36 cellular contexts compared by ENCODE assay signal in genomic region chr18:68922392-68922791, GRCh38.
"Had no signal": no experiment of that assay in that cellular context is flagged by ENCODE, and none has a peak within 500 bp of the region (broad histone marks: within the 10 kb centered on the region; RNA-seq: fewer than 3 reads in every experiment).

No MANE protein-coding gene starts in this region.

- H3K4me3 Mint-ChIP-seq: activated CD4-positive, alpha-beta memory T cell treated with anti-CD3 and anti-CD28 coated beads for 36 hours; activated CD4-positive, alpha-beta T cell treated with anti-CD3 and anti-CD28 coated beads for 36 hours; activated CD4-positive, alpha-beta T cell treated with anti-CD3 and anti-CD28 coated beads, Interleukin-2, amount 10 ng/mL, durations not matched to agents 24 days and 14 days; activated CD8-positive, alpha-beta memory T cell treated with anti-CD3 and anti-CD28 coated beads, Interleukin-2, amount 10 ng/mL, durations not matched to agents 7 days and 5 days; activated CD8-positive, alpha-beta T cell treated with anti-CD3 and anti-CD28 coated beads, Interleukin-2, amount 10 ng/mL, durations not matched to agents 7 days and 5 days; activated naive CD4-positive, alpha-beta T cell treated with anti-CD3 and anti-CD28 coated beads for 36 hours; activated naive CD4-positive, alpha-beta T cell treated with anti-CD3 and anti-CD28 coated beads, Interleukin-2, amount 50 U/mL, for 24 hours; activated naive CD8-positive, alpha-beta T cell treated with anti-CD3 and anti-CD28 coated beads, Interleukin-2, amount 10 ng/mL, durations not matched to agents 7 days and 5 days; activated T-helper 1 cell treated with anti-CD3 and anti-CD28 coated beads, Interleukin-12 subunit alpha, Interleukin-12 subunit beta, Interleukin-2, Interleukin-4 antibody, amounts not matched to agents 30 ng/mL and 10 ng/mL and 1 ng/mL, durations not matched to agents 14 hours and 24 hours and 36 hours; T-helper 17 cell; T-helper 2 cell treated with Interferon-gamma antibody and Interleukin-4, amounts not matched to agents 5 μg/mL and 100 μg/mL, for 36 hours had no signal

- H3K9me3 Mint-ChIP-seq: activated CD4-positive, alpha-beta memory T cell treated with anti-CD3 and anti-CD28 coated beads for 36 hours; activated CD4-positive, alpha-beta T cell treated with anti-CD3 and anti-CD28 coated beads, Interleukin-2, amount 10 ng/mL, durations not matched to agents 24 days and 14 days; activated naive CD4-positive, alpha-beta T cell treated with anti-CD3 and anti-CD28 coated beads for 36 hours; activated naive CD4-positive, alpha-beta T cell treated with anti-CD3 and anti-CD28 coated beads, Interleukin-2, amount 50 U/mL, for 24 hours; activated naive CD8-positive, alpha-beta T cell treated with anti-CD3 and anti-CD28 coated beads, Interleukin-2, amount 10 ng/mL, durations not matched to agents 7 days and 5 days; activated T-helper 1 cell treated with anti-CD3 and anti-CD28 coated beads, Interleukin-12 subunit alpha, Interleukin-12 subunit beta, Interleukin-2, Interleukin-4 antibody, amounts not matched to agents 30 ng/mL and 10 ng/mL and 1 ng/mL, durations not matched to agents 14 hours and 24 hours and 36 hours; activated T-helper 2 cell treated with anti-CD3 and anti-CD28 coated beads, Interferon-gamma antibody, Interleukin-2, Interleukin-4, amounts not matched to agents 10 μg/mL and 5 μg/mL and 100 μg/mL, durations not matched to agents 14 hours and 24 hours and 36 hours; T-helper 2 cell treated with Interferon-gamma antibody and Interleukin-4, amounts not matched to agents 5 μg/mL and 100 μg/mL, for 36 hours had no signal

- H3K27ac ChIP-seq: brain microvascular endothelial cell, cardiac muscle cell, colonic mucosa, esophagus squamous epithelium, gastrocnemius medialis, heart left ventricle had no signal

- ATAC-seq: activated CD4-positive, alpha-beta T cell treated with anti-CD3 and anti-CD28 coated beads for 36 hours; activated CD8-positive, alpha-beta memory T cell treated with anti-CD3 and anti-CD28 coated beads, Interleukin-2, amount 10 ng/mL, durations not matched to agents 7 days and 5 days; activated CD8-positive, alpha-beta T cell treated with anti-CD3 and anti-CD28 coated beads, Interleukin-2, amount 10 ng/mL, durations not matched to agents 7 days and 5 days; gastrocnemius medialis; heart left ventricle; T-helper 17 cell had no signal

- H3K4me3 ChIP-seq: cardiac muscle cell, colonic mucosa, esophagus squamous epithelium, gastrocnemius medialis, heart left ventricle had no signal

- H3K27ac Mint-ChIP-seq: activated CD4-positive, alpha-beta memory T cell treated with anti-CD3 and anti-CD28 coated beads for 36 hours; activated CD4-positive, alpha-beta T cell treated with anti-CD3 and anti-CD28 coated beads for 36 hours; activated CD4-positive, alpha-beta T cell treated with anti-CD3 and anti-CD28 coated beads, Interleukin-2, amount 10 ng/mL, durations not matched to agents 24 days and 14 days; activated CD8-positive, alpha-beta memory T cell treated with anti-CD3 and anti-CD28 coated beads, Interleukin-2, amount 10 ng/mL, durations not matched to agents 7 days and 5 days; activated CD8-positive, alpha-beta T cell treated with anti-CD3 and anti-CD28 coated beads, Interleukin-2, amount 10 ng/mL, durations not matched to agents 7 days and 5 days; activated naive CD4-positive, alpha-beta T cell treated with anti-CD3 and anti-CD28 coated beads for 36 hours; activated naive CD4-positive, alpha-beta T cell treated with anti-CD3 and anti-CD28 coated beads, Interleukin-2, amount 50 U/mL, for 24 hours; activated naive CD8-positive, alpha-beta T cell treated with anti-CD3 and anti-CD28 coated beads, Interleukin-2, amount 10 ng/mL, durations not matched to agents 7 days and 5 days; activated T-helper 1 cell treated with anti-CD3 and anti-CD28 coated beads, Interleukin-12 subunit alpha, Interleukin-12 subunit beta, Interleukin-2, Interleukin-4 antibody, amounts not matched to agents 30 ng/mL and 10 ng/mL and 1 ng/mL, durations not matched to agents 14 hours and 24 hours and 36 hours; activated T-helper 2 cell treated with anti-CD3 and anti-CD28 coated beads, Interferon-gamma antibody, Interleukin-2, Interleukin-4, amounts not matched to agents 10 μg/mL and 5 μg/mL and 100 μg/mL, durations not matched to agents 14 hours and 24 hours and 36 hours; T-helper 17 cell; T-helper 2 cell treated with Interferon-gamma antibody and Interleukin-4, amounts not matched to agents 5 μg/mL and 100 μg/mL, for 36 hours had no signal

- H3K36me3 ChIP-seq: brain microvascular endothelial cell, cardiac muscle cell, colonic mucosa, esophagus squamous epithelium, gastrocnemius medialis, heart left ventricle had no signal

- H3K4me1 ChIP-seq: colonic mucosa, esophagus squamous epithelium, gastrocnemius medialis, heart left ventricle had no signal

- H3K36me3 Mint-ChIP-seq: activated CD4-positive, alpha-beta memory T cell treated with anti-CD3 and anti-CD28 coated beads for 36 hours; activated CD8-positive, alpha-beta memory T cell treated with anti-CD3 and anti-CD28 coated beads, Interleukin-2, amount 10 ng/mL, durations not matched to agents 7 days and 5 days; activated naive CD4-positive, alpha-beta T cell treated with anti-CD3 and anti-CD28 coated beads, Interleukin-2, amount 50 U/mL, for 24 hours; activated naive CD8-positive, alpha-beta T cell treated with anti-CD3 and anti-CD28 coated beads, Interleukin-2, amount 10 ng/mL, durations not matched to agents 7 days and 5 days had no signal

- H3K27me3 Mint-ChIP-seq: activated CD4-positive, alpha-beta memory T cell treated with anti-CD3 and anti-CD28 coated beads for 36 hours; activated CD4-positive, alpha-beta T cell treated with anti-CD3 and anti-CD28 coated beads for 36 hours; activated CD4-positive, alpha-beta T cell treated with anti-CD3 and anti-CD28 coated beads, Interleukin-2, amount 10 ng/mL, durations not matched to agents 24 days and 14 days; activated CD8-positive, alpha-beta memory T cell treated with anti-CD3 and anti-CD28 coated beads, Interleukin-2, amount 10 ng/mL, durations not matched to agents 7 days and 5 days; activated naive CD4-positive, alpha-beta T cell treated with anti-CD3 and anti-CD28 coated beads, Interleukin-2, amount 50 U/mL, for 24 hours; activated naive CD8-positive, alpha-beta T cell treated with anti-CD3 and anti-CD28 coated beads, Interleukin-2, amount 10 ng/mL, durations not matched to agents 7 days and 5 days; T-helper 17 cell had no signal

- H3K27me3 ChIP-seq: brain microvascular endothelial cell, cardiac muscle cell, colonic mucosa, esophagus squamous epithelium, gastrocnemius medialis, heart left ventricle had no signal

- FAIRE-seq: astrocyte, endometrium, endothelial cell of umbilical vein had no signal

- H3K9me3 ChIP-seq: colonic mucosa, esophagus squamous epithelium, gastrocnemius medialis, heart left ventricle had no signal

- DNase-seq: activated CD4-positive, alpha-beta memory T cell treated with anti-CD3 and anti-CD28 coated beads for 36 hours; activated CD4-positive, alpha-beta T cell treated with anti-CD3 and anti-CD28 coated beads for 36 hours; activated CD4-positive, alpha-beta T cell treated with anti-CD3 and anti-CD28 coated beads, Interleukin-2, amount 10 ng/mL, durations not matched to agents 24 days and 14 days; activated CD4-positive, CD25-positive, alpha-beta regulatory T cell; activated CD4-positive, CD25-positive, alpha-beta regulatory T cell treated with anti-CD3 and anti-CD28 coated beads, Interleukin-2, amount 50 U/mL, for 72 hours; activated CD8-positive, alpha-beta memory T cell treated with anti-CD3 and anti-CD28 coated beads, Interleukin-2, amount 10 ng/mL, durations not matched to agents 7 days and 5 days; activated CD8-positive, alpha-beta memory T cell treated with anti-CD3 and anti-CD28 coated beads, Interleukin-2, amount 50 U/mL, for 4 hours; activated CD8-positive, alpha-beta T cell treated with anti-CD3 and anti-CD28 coated beads, Interleukin-2, amount 10 ng/mL, durations not matched to agents 7 days and 5 days; activated effector memory CD4-positive, alpha-beta T cell treated with anti-CD3 and anti-CD28 coated beads, Interleukin-2, amount 50 U/mL, for 16 hours; activated naive CD4-positive, alpha-beta T cell treated with anti-CD3 and anti-CD28 coated beads for 36 hours; activated naive CD8-positive, alpha-beta T cell treated with anti-CD3 and anti-CD28 coated beads, Interleukin-2, amount 10 ng/mL, durations not matched to agents 7 days and 5 days; activated T-cell treated with anti-CD3 and anti-CD28 coated beads, Interleukin-2, amount 50 U/mL, for 1 hour; activated T-cell treated with anti-CD3 and anti-CD28 coated beads, Interleukin-2, amount 50 U/mL, for 48 hours; amniotic stem cell; anterior cingulate cortex; brain microvascular endothelial cell; central memory CD4-positive, alpha-beta T cell; cerebellar nuclear complex; colonic mucosa; effector CD8-positive, alpha-beta T cell; erythroblast; esophagus squamous epithelium; gastrocnemius medialis; glutamatergic neuron; heart left ventricle; T-helper 1 cell; T-helper 17 cell; T1000 had no signal

- H3K4me1 Mint-ChIP-seq: activated CD4-positive, alpha-beta T cell treated with anti-CD3 and anti-CD28 coated beads for 36 hours; activated CD4-positive, alpha-beta T cell treated with anti-CD3 and anti-CD28 coated beads, Interleukin-2, amount 10 ng/mL, durations not matched to agents 24 days and 14 days; activated naive CD4-positive, alpha-beta T cell treated with anti-CD3 and anti-CD28 coated beads, Interleukin-2, amount 50 U/mL, for 24 hours; activated naive CD8-positive, alpha-beta T cell treated with anti-CD3 and anti-CD28 coated beads, Interleukin-2, amount 10 ng/mL, durations not matched to agents 7 days and 5 days; T-helper 17 cell had no signal
